In genomic region chr20:31968299-31969126, GRCh38 we compare ENCODE assay signal across 8 cellular contexts. TPM values are rescaled to one million over a fixed set of nuclear protein-coding genes. Genes with fewer than 3 reads are reported as not detected.
DNase-seq lines count a peak whose midpoint lies in the region; ATAC-seq and TF ChIP-seq lines count a peak whose summit lies in the region.

No MANE protein-coding gene starts in this region.

- H3K36me3 ChIP-seq in neural cell (ENCODE audit: insufficient read depth, low read length) = no peaks in the 10 kb centered on the region

- peak overlapping the region; percentile 62 for H2AFZ ChIP-seq in neural cell (ENCODE audit: low read depth, low read length)

- no peaks in the 10 kb centered on the region for H4K20me1 ChIP-seq in neural cell (ENCODE audit: insufficient read depth)

- H3F3A ChIP-seq in neural cell (ENCODE audit: insufficient read depth, low read length, poor library complexity, severe bottlenecking) = peaks cover 8% of the 10 kb centered on the region

- peaks cover 42% of the 10 kb centered on the region for H3K79me2 ChIP-seq in neural cell (replicated peaks; ENCODE audit: insufficient read depth, low read length)

- H3K4me3 ChIP-seq in foreskin fibroblast (ENCODE audit: low read depth in 1 of 2, low read length in 2 of 2) (no peak overlapping the region), neural cell (ENCODE audit: low read length) (peak overlapping the region; percentile 77)

- TF ChIP-seq CTCF in foreskin fibroblast (IDR thresholded peaks at IDR 0.05; ENCODE audit: low read depth, low read length) (no peak), neural cell (IDR thresholded peaks at IDR 0.05; ENCODE audit: poor library complexity, severe bottlenecking) (no peak)

- no peak for TF ChIP-seq RAD21 in neural cell (conservative IDR thresholded peaks at IDR 0.05)

- no peaks in the 10 kb centered on the region for H3K9me2 ChIP-seq in neural cell (ENCODE audit: insufficient read depth, low read length)

- DNase-seq in AG20443 (ENCODE audit: low spot score) = peak; percentile 95
- peak; percentile 30 for DNase-seq in H4 (ENCODE audit: low spot score)
- DNase-seq in RPMI7951 (ENCODE audit: low read depth) = peak; percentile 57
- DNase-seq in activated effector memory CD4-positive, alpha-beta T cell treated with Interleukin-2 at 50 U/mL for 16 hours = peak; percentile 69
- peak; percentile 29 to 79 for DNase-seq in foreskin fibroblast
- DNase-seq in stimulated activated naive CD8-positive, alpha-beta T cell treated with anti-CD3 and anti-CD28 coated beads, Interleukin-15, Interleukin-2, amounts not matched to agents 100 U/mL and 50 U/mL, for 24 hours = peak; percentile 87

- ATAC-seq in stimulated activated naive CD8-positive, alpha-beta T cell treated with anti-CD3 and anti-CD28 coated beads, Interleukin-15, Interleukin-2, amounts not matched to agents 100 U/mL and 50 U/mL, for 24 hours = peak; percentile 88
- no peak for ATAC-seq in GM18868 (IDR thresholded peaks at IDR 0.05; ENCODE audit: unreplicated experiment)

- peaks cover 13% of the 10 kb centered on the region for H3K27me3 ChIP-seq in neural cell (ENCODE audit: insufficient read depth, low read depth, low read length)

- H3K27ac ChIP-seq in neural cell (ENCODE audit: low read length) = peak overlapping the region; percentile 59

- H3K4me2 ChIP-seq in neural cell (ENCODE audit: low read length) = peak overlapping the region; percentile 89

- no peak for TF ChIP-seq EP300 in neural cell (conservative IDR thresholded peaks at IDR 0.05; ENCODE audit: poor library complexity, severe bottlenecking)

- peak overlapping the region; percentile 83 for H3K9ac ChIP-seq in neural cell (ENCODE audit: low read length)

- H3K9me3 ChIP-seq in neural cell (ENCODE audit: low read length) = no peaks in the 10 kb centered on the region

TF ChIP-seq in neural cell, 6 proteins besides CTCF, POLR2A, EP300 and RAD21:
- peak; percentile 50 for TF ChIP-seq MXI1 (conservative IDR thresholded peaks at IDR 0.05; ENCODE audit: poor library complexity, severe bottlenecking)
- TF ChIP-seq TAF1 (IDR thresholded peaks at IDR 0.05; ENCODE audit: low read depth) = no peak
- TF ChIP-seq SMC3 (conservative IDR thresholded peaks at IDR 0.05; ENCODE audit: poor library complexity) = no peak
- no peak for TF ChIP-seq EZH2 (IDR thresholded peaks at IDR 0.05; ENCODE audit: borderline replicate concordance, insufficient read depth, low read length, poor library complexity, severe bottlenecking)
- peak; percentile 100 for TF ChIP-seq REST (IDR thresholded peaks at IDR 0.05; ENCODE audit: borderline replicate concordance)
- TF ChIP-seq POLR2AphosphoS5 (IDR thresholded peaks at IDR 0.05) = no peak

RNA-seq across cellular contexts. Expression of gene XKR7, which starts 0.6 kb away (rescaled TPM):
- not detected in 2 replicates for total RNA-seq in H4 (2014; rRNA removed; shearing (Covaris generic))
- not detected in 2 replicates for total RNA-seq in RPMI7951 (2014; rRNA removed; shearing (Covaris generic))
- polyA plus RNA-seq in neural cell = 9.6 and 12.8 TPM in 2 replicates
- 41.1 and 43.8 TPM in 2 replicates for polyA minus RNA-seq in neural cell

RNA-seq across cellular contexts. Expression of gene PDRG1, which starts 16.7 kb away (rescaled TPM):
- 4.4 and 6.2 TPM in 2 replicates for total RNA-seq in H4 (2014; rRNA removed; shearing (Covaris generic))
- 11.2 and 12.7 TPM in 2 replicates for total RNA-seq in RPMI7951 (2014; rRNA removed; shearing (Covaris generic))
- 50.6 and 57.5 TPM in 2 replicates for polyA plus RNA-seq in neural cell
- 16.6 and 17.2 TPM in 2 replicates for polyA minus RNA-seq in neural cell

RNA-seq across cellular contexts. Expression of gene CCM2L, which starts 41.7 kb away (rescaled TPM):
- 0.04 TPM in 1 of 2 replicates, not detected in the other for total RNA-seq in H4 (2014; rRNA removed; shearing (Covaris generic))
- total RNA-seq in RPMI7951 (2014; rRNA removed; shearing (Covaris generic)) = not detected in 2 replicates
- polyA plus RNA-seq in neural cell = 1.5 and 3.0 TPM in 2 replicates
- polyA minus RNA-seq in neural cell = 1.7 and 2.2 TPM in 2 replicates

Comparison
In these comparisons a context has a peak if more than half of its experiments do, and no peak if none do; other contexts are left out.
1. DNase-seq: peak in every context shown above with its lines; median percentile 95 in AG20443; 87 in stimulated activated naive CD8-positive, alpha-beta T cell treated with anti-CD3 and anti-CD28 coated beads, Interleukin-15, Interleukin-2, amounts not matched to agents 100 U/mL and 50 U/mL, for 24 hours; 69 in activated effector memory CD4-positive, alpha-beta T cell treated with Interleukin-2 at 50 U/mL for 16 hours; 57 in RPMI7951; 54 in foreskin fibroblast; 30 in H4.